In genomic region chr3:42803800-42804112, GRCh38 we compare ENCODE assay signal across 9 cellular contexts. TPM values are rescaled to one million over a fixed set of nuclear protein-coding genes. Genes with fewer than 3 reads are reported as not detected.
DNase-seq lines count a peak whose midpoint lies in the region; ATAC-seq, FAIRE-seq and TF ChIP-seq lines count a peak whose summit lies in the region.
"Had no signal": no experiment of that assay in that cellular context is flagged by ENCODE, and none has a peak within 500 bp of the region (broad histone marks: within the 10 kb centered on the region; RNA-seq: fewer than 3 reads in every experiment).

No MANE protein-coding gene starts in this region.

- no TSS peak for BruUV-seq in A673 (replicated peaks; lab: Mats Ljungman, UMichigan)
- no TSS peak for BruUV-seq in PC-3 (replicated peaks; lab: Mats Ljungman, UMichigan)

- TF ChIP-seq CTCF in A673 (conservative IDR thresholded peaks at IDR 0.05; ENCODE audit: low read depth, low read length) (no peak), PC-3 (conservative IDR thresholded peaks at IDR 0.05; ENCODE audit: low read depth, low read length) (no peak), body of pancreas (IDR thresholded peaks at IDR 0.05) (no peak), kidney (IDR thresholded peaks at IDR 0.05; ENCODE audit: borderline replicate concordance, extremely low read depth, insufficient read depth) (no peak)

- peak overlapping the region; percentile 91 for H3K4me2 ChIP-seq in PC-3 (ENCODE audit: low read length)

- H3K27me3 ChIP-seq in A673 (replicated peaks; ENCODE audit: insufficient read depth, low read depth, low read length, poor library complexity) (no peaks in the 10 kb centered on the region), PC-3 (ENCODE audit: low read length) (no peaks in the 10 kb centered on the region), body of pancreas (no peaks in the 10 kb centered on the region)

- ATAC-seq in HG02885 (IDR thresholded peaks at IDR 0.05; ENCODE audit: poor library complexity, unreplicated experiment) (peak; percentile 21), PC-3 (peak; percentile 16), body of pancreas (peak; percentile 39)

- peak; percentile 18 for DNase-seq in A673 (ENCODE audit: low spot score)
- DNase-seq in GM12892 (ENCODE audit: insufficient read length): peak; percentile 24
- DNase-seq in PC-3: no peak
- peak in 3 of 4 donors; percentile 48 to 59 (median 49) for DNase-seq in body of pancreas
- DNase-seq in kidney: peak; percentile 84
- peak; percentile 7 to 32 for DNase-seq in stimulated activated CD4-positive, alpha-beta T cell treated with anti-CD3 and anti-CD28 coated beads, Interleukin-4, amount 100 ng/mL, for 4 hours
- DNase-seq in GM03348 (ENCODE audit: low spot score): no peak

- peak overlapping the region; percentile 46; the same call in 1 of the 2 replicates for H2AFZ ChIP-seq in PC-3 (ENCODE audit: low read length)

- intact Hi-C loops in A673 (cut with micrococcal nuclease; ENCODE audit: unreplicated experiment): no loop called here
- intact Hi-C loops in PC-3 (cut with micrococcal nuclease): loop anchor here (1.0 kb wide), 4 partner anchors 12 to 26 kb away; no protein-coding TSS in a partner anchor
- intact Hi-C loops in body of pancreas (cut with DNase I): no loop called here
- intact Hi-C loops in kidney (cut with DNase I): no loop called here

- H3K9me2 ChIP-seq in PC-3 (replicated peaks; ENCODE audit: low read length): no peaks in the 10 kb centered on the region

- FAIRE-seq in GM12892 (lab: Jason Lieb, UNC) (no peak), kidney (lab: Jason Lieb, UNC) (no peak)

- H3K4me1 ChIP-seq in A673 (ENCODE audit: insufficient read depth, low read length, poor library complexity, severe bottlenecking) (no peaks in the 10 kb centered on the region), PC-3 (ENCODE audit: insufficient read depth, low read length) (peaks cover 34% of the 10 kb centered on the region), body of pancreas (peaks cover 46% of the 10 kb centered on the region), kidney (ENCODE audit: control insufficient read depth in 1 of 2, insufficient read depth in 1 of 2, low read depth in 1 of 2, low read length in 2 of 2) (peaks cover 15% of the 10 kb centered on the region in 2 donors)

- TF ChIP-seq POLR2A in GM12892 (IDR thresholded peaks at IDR 0.05; ENCODE audit: low read depth, low read length) (no peak), body of pancreas (IDR thresholded peaks at IDR 0.05) (no peak)

- H3K79me2 ChIP-seq in PC-3 (ENCODE audit: low read length): peaks cover 51% of the 10 kb centered on the region

- POLR2A ChIA-PET in A673 (lab: Charles Lee; ENCODE audit: low non-redundant PET) (no interaction called here), PC-3 (lab: Charles Lee; ENCODE audit: unreplicated experiment) (interaction anchor here (0.6 to 1.3 kb wide), 3 partner anchors 12 to 36 kb away, joined by 3 to 9 read pairs (median 9); no protein-coding TSS in a partner anchor)

- H3K4me3 ChIP-seq in A673 (ENCODE audit: low read depth, low read length, poor library complexity, severe bottlenecking): peak overlapping the region; percentile 76
- H3K4me3 ChIP-seq in PC-3 (ENCODE audit: low read length): peak overlapping the region; percentile 97
- peak overlapping the region; percentile 37 to 70 for H3K4me3 ChIP-seq in body of pancreas
- H3K4me3 ChIP-seq in kidney (ENCODE audit: low read length in 2 of 2): peak overlapping the region; percentile 88 to 94

- H3K9ac ChIP-seq in PC-3 (ENCODE audit: low read length) (peak overlapping the region; percentile 99), kidney (ENCODE audit: low read length in 2 of 2) (peak overlapping the region; percentile 88 to 95)

- no peaks in the 10 kb centered on the region for H3F3A ChIP-seq in PC-3 (ENCODE audit: low read length, unreplicated experiment)

- H3K9me3 ChIP-seq in A673 (ENCODE audit: low read depth, low read length, poor library complexity, severe bottlenecking): no peaks in the 10 kb centered on the region
- H3K9me3 ChIP-seq in PC-3 (ENCODE audit: low read length): no peaks in the 10 kb centered on the region
- no peaks in the 10 kb centered on the region for H3K9me3 ChIP-seq in body of pancreas
- H3K9me3 ChIP-seq in kidney (ENCODE audit: control insufficient read depth in 1 of 2, low read length in 2 of 2): no peaks in the 10 kb centered on the region

- CTCF ChIA-PET in A673 (lab: Charles Lee) (no interaction called here), PC-3 (lab: Charles Lee) (interaction anchor here (1.1 kb wide), 1 partner anchor 24 kb away, joined by 3 read pairs; no protein-coding TSS in a partner anchor)

- H3K27ac ChIP-seq in A673 (ENCODE audit: low read depth, low read length, poor library complexity, severe bottlenecking): peak overlapping the region; percentile 79
- peak overlapping the region; percentile 89 for H3K27ac ChIP-seq in PC-3 (ENCODE audit: low read length)
- H3K27ac ChIP-seq in body of pancreas: peak overlapping the region; percentile 81 to 95 (median 94)
- peak overlapping the region; percentile 97 to 99 for H3K27ac ChIP-seq in kidney (ENCODE audit: low read depth in 2 of 2, low read length in 2 of 2)

- H4K20me1 ChIP-seq in PC-3 (ENCODE audit: low read length): peaks cover 7% of the 10 kb centered on the region; the same call in 1 of the 2 replicates

- WGBS in body of pancreas, 2 donors: 0% methylated on average over 21 of the region's 21 CpGs

- H3K36me3 ChIP-seq in A673 (ENCODE audit: insufficient read depth, low read length, poor library complexity, severe bottlenecking): no peaks in the 10 kb centered on the region
- H3K36me3 ChIP-seq in PC-3 (ENCODE audit: low read depth, low read length): 0 out of 2 replicates have a peak, but pooled peaks cover 3% of the 10 kb centered on the region
- H3K36me3 ChIP-seq in body of pancreas (replicated peaks in 1 of 2; ENCODE audit: insufficient read depth in 1 of 2, low read depth in 2 of 2): no peaks in the 10 kb centered on the region
- no peaks in the 10 kb centered on the region for H3K36me3 ChIP-seq in kidney (ENCODE audit: control insufficient read depth in 1 of 2, insufficient read depth in 2 of 2, low read length in 2 of 2)

RNA-seq across cellular contexts. Expression of gene HIGD1A, which starts 0.5 kb away (rescaled TPM):
- 40.9 and 50.6 TPM in 2 replicates for total RNA-seq in A673 (2021)
- 174 TPM for polyA plus RNA-seq in GM12892 (2012; ENCODE audit: missing spikeins)
- total RNA-seq in PC-3 (2014; rRNA removed): 118 and 154 TPM in 2 replicates
- total RNA-seq in body of pancreas: 10 to 100 TPM; 36.3 to 52.4 TPM
- total RNA-seq in kidney: 207 TPM
- polyA plus RNA-seq in kidney (ENCODE audit: insufficient read depth, low read depth, low replicate concordance): 283 TPM

RNA-seq across cellular contexts. Expression of gene ACKR2, which starts 5.5 kb away (rescaled TPM):
- not detected in 2 replicates for total RNA-seq in A673 (2021)
- 0.32 TPM for polyA plus RNA-seq in GM12892 (2012; ENCODE audit: missing spikeins)
- 1.3 and 3.9 TPM in 2 replicates for total RNA-seq in PC-3 (2014; rRNA removed)
- 1 to 10 TPM; 3.3 to 3.4 TPM for total RNA-seq in body of pancreas
- 8.9 TPM for total RNA-seq in kidney
- 0.86 TPM for polyA plus RNA-seq in kidney (ENCODE audit: insufficient read depth, low read depth, low replicate concordance)
- total RNA-seq: NCI-H460 had no signal

RNA-seq across cellular contexts. Expression of gene CCDC13, which starts 30.7 kb away (rescaled TPM):
- total RNA-seq in A673 (2021) (0.55 TPM in 1 of 2 replicates, not detected in the other), PC-3 (2014; rRNA removed) (0.47 TPM in 1 of 2 replicates, not detected in the other), body of pancreas (1 to 10 TPM; 3.9 to 6.3 TPM), kidney (5.3 TPM)
- polyA plus RNA-seq in GM12892 (2012; ENCODE audit: missing spikeins): 0.61 TPM
- polyA plus RNA-seq in kidney (ENCODE audit: insufficient read depth, low read depth, low replicate concordance): 7.0 TPM

Comparison
In these comparisons a context has a peak if more than half of its experiments do, and no peak if none do; other contexts are left out.
1. DNase-seq: peak in A673 (single experiment), GM12892 (single experiment), body of pancreas (3 of 4), kidney (single experiment) and stimulated activated CD4-positive, alpha-beta T cell treated with anti-CD3 and anti-CD28 coated beads, Interleukin-4, amount 100 ng/mL, for 4 hours (2 of 2); none in PC-3 (single experiment) and GM03348 (single experiment).
2. Peak in every context shown above with its lines, with median percentiles within 50 percentile points of each other: H3K27ac ChIP-seq, H3K4me3 ChIP-seq and ATAC-seq.